In the genomic region with DNA sequence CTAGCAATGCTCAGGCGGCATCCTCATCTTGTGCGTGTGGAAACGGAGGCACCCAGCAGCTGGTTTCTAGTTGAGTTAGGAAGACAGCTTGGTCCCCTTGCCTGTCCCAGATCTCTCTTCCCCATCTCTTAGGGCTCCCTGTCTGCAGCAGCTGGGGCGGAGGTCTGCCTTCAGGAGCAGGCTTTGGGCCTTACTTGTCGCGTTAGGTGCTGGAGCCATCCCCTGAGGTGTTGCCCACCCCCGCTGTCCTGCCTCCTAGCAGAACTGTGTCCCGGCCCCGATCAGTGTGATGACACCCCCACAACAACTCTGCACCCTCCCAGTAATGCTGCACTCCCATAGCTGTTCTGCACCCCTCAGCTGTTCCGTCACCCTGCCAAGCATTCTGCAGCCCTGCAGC, we compare ENCODE assay signal across 22 cellular contexts. TPM values are rescaled to one million over a fixed set of nuclear protein-coding genes. Genes with fewer than 3 reads are reported as not detected.
DNase-seq lines count a peak whose midpoint lies in the region; ATAC-seq, FAIRE-seq and TF ChIP-seq lines count a peak whose summit lies in the region.
"Had no signal": no experiment of that assay in that cellular context is flagged by ENCODE, and none has a peak within 500 bp of the region (broad histone marks: within the 10 kb centered on the region; RNA-seq: fewer than 3 reads in every experiment).

No MANE protein-coding gene starts in this region.

- H3K4me1 Mint-ChIP-seq in brain, result peaks cover 43% of the 10 kb centered on the region
- H3K4me1 Mint-ChIP-seq: GM23338 had no signal

- H3K27ac ChIP-seq in BLaER1, result no peak overlapping the region
- H3K27ac ChIP-seq in kidney (ENCODE audit: low read depth in 2 of 2, low read length in 2 of 2), result no peak overlapping the region
- H3K27ac ChIP-seq in spleen, result no peak overlapping the region
- H3K27ac ChIP-seq: 22Rv1 had no signal

- H3K9me3 Mint-ChIP-seq in brain, result peaks cover 0 to 7% (median 0%) of the 10 kb centered on the region in 5 experiments
- H3K9me3 Mint-ChIP-seq: GM23338, H9, HFFc6 had no signal

- no peaks in the 10 kb centered on the region for H4K20me1 ChIP-seq in BLaER1

- H3K4me1 ChIP-seq in BLaER1, result peaks cover 91% of the 10 kb centered on the region
- peaks cover 0 to 2% of the 10 kb centered on the region in 2 donors for H3K4me1 ChIP-seq in kidney (ENCODE audit: control insufficient read depth in 1 of 2, insufficient read depth in 1 of 2, low read depth in 1 of 2, low read length in 2 of 2)
- peaks cover 3 to 20% (median 15%) of the 10 kb centered on the region in 6 donors for H3K4me1 ChIP-seq in spleen

- TF ChIP-seq CTCF in brain (conservative IDR thresholded peaks at IDR 0.05) (no peak), kidney (IDR thresholded peaks at IDR 0.05; ENCODE audit: borderline replicate concordance, extremely low read depth, insufficient read depth) (no peak), spleen (IDR thresholded peaks at IDR 0.05 in 8 of 11, conservative IDR thresholded peaks at IDR 0.05 in 3 of 11) (no peak)

- H3K36me3 ChIP-seq in BLaER1 (no peaks in the 10 kb centered on the region), kidney (ENCODE audit: control insufficient read depth in 1 of 2, insufficient read depth in 2 of 2, low read length in 2 of 2) (no peaks in the 10 kb centered on the region), spleen (no peaks in the 10 kb centered on the region)

- H3K27me3 Mint-ChIP-seq in brain, result peaks cover 15% of the 10 kb centered on the region

- ATAC-seq in GM19023 (IDR thresholded peaks at IDR 0.05; ENCODE audit: unreplicated experiment), result no peak
- ATAC-seq: GM12878, GM23338, HCT116 had no signal

- intact Hi-C loops in kidney (cut with DNase I), result loop anchor here (10.0 kb wide), 1 partner anchor 287 kb away; no protein-coding TSS in a partner anchor
- intact Hi-C loops in spleen (cut with DNase I; ENCODE audit: low total_unique reads), result no loop called here

- no peaks in the 10 kb centered on the region for H3K9me3 ChIP-seq in BLaER1
- H3K9me3 ChIP-seq in kidney (ENCODE audit: control insufficient read depth in 1 of 2, low read length in 2 of 2), result no peaks in the 10 kb centered on the region
- no peaks in the 10 kb centered on the region for H3K9me3 ChIP-seq in spleen

- H3K36me3 Mint-ChIP-seq in brain, result no peaks in the 10 kb centered on the region
- H3K36me3 Mint-ChIP-seq: CD4-positive, alpha-beta memory T cell had no signal

- no peak for FAIRE-seq in kidney (lab: Jason Lieb, UNC)
- FAIRE-seq: A204.1, D721Med, GM12878 had no signal

- no peak overlapping the region for H3K4me3 Mint-ChIP-seq in brain
- H3K4me3 Mint-ChIP-seq: B cell; CD4-positive, alpha-beta memory T cell; GM23338; H9; HFFc6 had no signal

- WGBS in spleen, 5 donors, result 87 to 94% (median 94%) methylated on average over 7 to 10 of the region's 10 CpGs

- H3K27ac Mint-ChIP-seq in brain, result peak overlapping the region in 3 of 5 experiments; percentile 6 to 88 (median 33)
- H3K27ac Mint-ChIP-seq: B cell, GM23338, H9, HFFc6 had no signal

- peak; percentile 54 for DNase-seq in kidney
- peak; percentile 71 for DNase-seq in spleen
- DNase-seq in NCI-H1436 treated with DMSO at 0.1 percent for 48 hours (lab: John Stamatoyannopoulos, UW), result no peak
- DNase-seq in Kasumi-1 (lab: John Stamatoyannopoulos, UW), result no peak
- DNase-seq: CD4-positive, alpha-beta memory T cell; DMS 273 treated with DMSO at 0.1 percent for 48 hours; DMS79; EL; GDM1; H9; HFFc6 had no signal

- H3K9ac ChIP-seq in BLaER1 (no peak overlapping the region), kidney (ENCODE audit: low read length in 2 of 2) (no peak overlapping the region)

- H3K4me3 ChIP-seq in BLaER1 (no peak overlapping the region), kidney (ENCODE audit: low read length in 2 of 2) (no peak overlapping the region), spleen (no peak overlapping the region)
- H3K4me3 ChIP-seq: GM12878, GM23338 had no signal

- H3K27me3 ChIP-seq in BLaER1, result no peaks in the 10 kb centered on the region
- H3K27me3 ChIP-seq in spleen (replicated peaks in 1 of 7), result peaks cover 0 to 30% (median 0%) of the 10 kb centered on the region in 7 donors

- TF ChIP-seq POLR2A in spleen (IDR thresholded peaks at IDR 0.05), result no peak

- H3K4me2 ChIP-seq in BLaER1, result peak overlapping the region; percentile 98
- H3K4me2 ChIP-seq: GM23338 had no signal

RNA-seq across cellular contexts. Expression of gene UMODL1, which starts 40.7 kb away (rescaled TPM):
- polyA plus RNA-seq in brain (ENCODE audit: insufficient read depth, low read depth, low replicate concordance) (3.3 TPM), kidney (ENCODE audit: insufficient read depth, low read depth, low replicate concordance) (0.39 TPM), spleen (under 1 TPM in 2 of 3 donors, not detected in 1; 0.02 to 0.03 TPM)
- total RNA-seq in kidney (not detected), spleen (under 1 TPM in 5 of 7 donors, not detected in 2; 0.09 to 0.85 (median 0.28) TPM)
- total RNA-seq: GM23338, H4, H9, HFFc6 had no signal
- polyA plus RNA-seq: GM23338 had no signal

Comparison
In these comparisons a context has a peak if more than half of its experiments do, and no peak if none do; other contexts are left out.
1. DNase-seq: peak in kidney (single experiment) and spleen (single experiment); none in NCI-H1436 treated with DMSO at 0.1 percent for 48 hours (single experiment) and Kasumi-1 (0 of 2).